Comparison of ENCODE assay signal across 14 cellular contexts in genomic region chr5:16411235-16411634, GRCh38.
"Had no signal": no experiment of that assay in that cellular context is flagged by ENCODE, and none has a peak within 500 bp of the region (broad histone marks: within the 10 kb centered on the region; RNA-seq: fewer than 3 reads in every experiment).

No MANE protein-coding gene starts in this region.

- ATAC-seq: activated T-cell treated with anti-CD3 and anti-CD28 coated beads, Interleukin-2, amount 50 U/mL, for 4 hours; natural killer cell; sciatic nerve; stimulated activated memory B cell treated with anti-CD40 and anti-IgM and Interleukin-4, amounts not matched to agents 10 μg/mL and 1 μg/mL and 100 μg/mL, for 72 hours had no signal

- H3K4me3 Mint-ChIP-seq: activated CD4-positive, alpha-beta memory T cell treated with anti-CD3 and anti-CD28 coated beads for 36 hours; activated naive CD8-positive, alpha-beta T cell; activated T-cell treated with anti-CD3 and anti-CD28 coated beads, Interleukin-2, amount 50 U/mL, for 4 hours; natural killer cell; stimulated activated memory B cell treated with anti-CD40 and anti-IgM and Interleukin-4, amounts not matched to agents 10 μg/mL and 1 μg/mL and 100 μg/mL, for 72 hours had no signal

- H3K27me3 ChIP-seq: dorsolateral prefrontal cortex, spleen, tibial nerve had no signal

- H3K9me3 Mint-ChIP-seq: activated CD4-positive, alpha-beta memory T cell treated with anti-CD3 and anti-CD28 coated beads for 36 hours; activated T-cell treated with anti-CD3 and anti-CD28 coated beads, Interleukin-2, amount 50 U/mL, for 4 hours; stimulated activated memory B cell treated with anti-CD40 and anti-IgM and Interleukin-4, amounts not matched to agents 10 μg/mL and 1 μg/mL and 100 μg/mL, for 72 hours had no signal

- H3K4me1 Mint-ChIP-seq: natural killer cell; stimulated activated memory B cell treated with anti-CD40 and anti-IgM and Interleukin-4, amounts not matched to agents 10 μg/mL and 1 μg/mL and 100 μg/mL, for 72 hours had no signal

- H3K9me3 ChIP-seq: spleen, tibial nerve had no signal

- DNase-seq: activated CD4-positive, alpha-beta memory T cell treated with anti-CD3 and anti-CD28 coated beads for 36 hours; activated gamma-delta T cell; activated T-cell treated with anti-CD3 and anti-CD28 coated beads, Interleukin-2, amount 50 U/mL, for 4 hours; amygdala; dorsolateral prefrontal cortex; natural killer cell; spleen; stimulated activated CD4-positive, alpha-beta T cell treated with anti-CD3 and anti-CD28 coated beads, Interleukin-1b, Interleukin-23, amount 100 ng/mL, for 48 hours; T1000 had no signal

- H3K4me3 ChIP-seq: dorsolateral prefrontal cortex, spleen, tibial nerve had no signal

- H3K27ac Mint-ChIP-seq: activated CD4-positive, alpha-beta memory T cell treated with anti-CD3 and anti-CD28 coated beads for 36 hours; activated naive CD8-positive, alpha-beta T cell; natural killer cell; progenitor cell of endocrine pancreas; stimulated activated memory B cell treated with anti-CD40 and anti-IgM and Interleukin-4, amounts not matched to agents 10 μg/mL and 1 μg/mL and 100 μg/mL, for 72 hours had no signal

- H3K36me3 ChIP-seq: spleen, tibial nerve had no signal

- H3K36me3 Mint-ChIP-seq: activated CD4-positive, alpha-beta memory T cell treated with anti-CD3 and anti-CD28 coated beads for 36 hours; activated naive CD8-positive, alpha-beta T cell; natural killer cell; stimulated activated memory B cell treated with anti-CD40 and anti-IgM and Interleukin-4, amounts not matched to agents 10 μg/mL and 1 μg/mL and 100 μg/mL, for 72 hours had no signal

- H3K27me3 Mint-ChIP-seq: progenitor cell of endocrine pancreas had no signal
